ENCODE assay signal across 11 cellular contexts in the genomic region with DNA sequence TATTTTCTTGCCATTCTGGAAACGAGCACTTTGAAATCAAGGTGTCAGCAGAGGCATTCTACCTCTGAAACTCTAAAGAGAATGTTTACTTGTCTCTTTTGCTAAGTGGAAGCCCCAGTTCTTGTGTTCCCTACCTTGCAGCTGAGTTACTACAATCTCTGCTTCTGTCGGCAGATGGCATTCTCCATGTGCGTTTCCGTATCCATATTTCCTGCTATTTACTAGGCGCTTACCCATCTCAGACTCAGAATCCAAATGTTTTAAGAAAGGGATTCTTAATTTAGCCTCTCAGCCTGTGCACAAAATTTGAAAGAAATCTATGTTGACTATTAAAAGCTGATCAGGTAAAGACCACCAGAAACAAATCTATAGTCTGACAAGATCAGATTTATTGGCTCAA.
DNase-seq lines count a peak whose midpoint lies in the region; ATAC-seq and TF ChIP-seq lines count a peak whose summit lies in the region.
"Had no signal": no experiment of that assay in that cellular context is flagged by ENCODE, and none has a peak within 500 bp of the region (broad histone marks: within the 10 kb centered on the region; RNA-seq: fewer than 3 reads in every experiment).

No MANE protein-coding gene starts in this region.

- H3K9me3 ChIP-seq in mammary epithelial cell (replicated peaks; ENCODE audit: insufficient read depth, low read length) (no peaks in the 10 kb centered on the region), left lung (no peaks in the 10 kb centered on the region)
- H3K9me3 ChIP-seq: neutrophil, suprapubic skin had no signal

- H3K9ac ChIP-seq in mammary epithelial cell (ENCODE audit: insufficient read depth, low read length) = no peak overlapping the region

- H3K4me1 ChIP-seq in mammary epithelial cell (ENCODE audit: insufficient read depth, low read length) (no peaks in the 10 kb centered on the region), left lung (no peaks in the 10 kb centered on the region)

- H3K79me2 ChIP-seq in mammary epithelial cell (ENCODE audit: insufficient read depth, low read length) = no peaks in the 10 kb centered on the region

- in situ Hi-C loops in mammary epithelial cell (cut with MboI; ENCODE audit: low sequenced_read_pairs in 2 of 2) = no loop called here

- TF ChIP-seq CTCF in AG10803 (conservative IDR thresholded peaks at IDR 0.05; ENCODE audit: low read length) (peak; percentile 40), HFF-Myc (IDR thresholded peaks at IDR 0.05; ENCODE audit: low read depth, low read length, missing control alignments) (peak; percentile 29), mammary epithelial cell (conservative IDR thresholded peaks at IDR 0.05 in 1 of 2, IDR thresholded peaks at IDR 0.05 in 1 of 2; ENCODE audit: extremely low read depth in 1 of 2, insufficient read depth in 1 of 2, low read depth in 1 of 2, low read length in 2 of 2) (peak in 1 of 2 donors; percentile 43), left lung (IDR thresholded peaks at IDR 0.05) (no peak)

- no peaks in the 10 kb centered on the region for H4K20me1 ChIP-seq in mammary epithelial cell (ENCODE audit: insufficient read depth, low read length)

- peak; percentile 33 for ATAC-seq in left lung
- ATAC-seq in HG02642 (IDR thresholded peaks at IDR 0.05; ENCODE audit: poor library complexity, unreplicated experiment) = no peak
- no peak for ATAC-seq in GM21390 (IDR thresholded peaks at IDR 0.05; ENCODE audit: unreplicated experiment)

- no peak overlapping the region for H2AFZ ChIP-seq in mammary epithelial cell (ENCODE audit: low read depth, low read length)

- dilution Hi-C loops in mammary epithelial cell (cut with HindIII; ENCODE audit: low sequenced_read_pairs) = no loop called here

- H3K4me3 ChIP-seq in AG10803 (ENCODE audit: low read length) (no peak overlapping the region), HFF-Myc (replicated peaks; ENCODE audit: low read depth, low read length) (no peak overlapping the region), mammary epithelial cell (replicated peaks in 1 of 3; ENCODE audit: insufficient read depth in 1 of 3, low read depth in 2 of 3, low read length in 3 of 3) (no peak overlapping the region), left lung (no peak overlapping the region)
- H3K4me3 ChIP-seq: suprapubic skin had no signal

- BruUV-seq in mammary epithelial cell (replicated peaks; lab: Mats Ljungman, UMichigan) = no TSS peak

- H3K36me3 ChIP-seq in mammary epithelial cell (ENCODE audit: insufficient read depth, low read length) = no peaks in the 10 kb centered on the region
- no peaks in the 10 kb centered on the region for H3K36me3 ChIP-seq in left lung
- H3K36me3 ChIP-seq: neutrophil, suprapubic skin had no signal

- H3K27me3 ChIP-seq in mammary epithelial cell (ENCODE audit: insufficient read depth, low read length) (peaks cover 4% of the 10 kb centered on the region), left lung (no peaks in the 10 kb centered on the region)
- H3K27me3 ChIP-seq: neutrophil, suprapubic skin had no signal

- DNase-seq in AG10803 (ENCODE audit: low read depth) (peak; percentile 22), HFF-Myc (ENCODE audit: extremely low read depth, low read depth) (peak; percentile 5), mammary epithelial cell (peak; percentile 16), left lung (no peak), T-helper 2 cell (no peak), AG08396 (ENCODE audit: low spot score) (no peak)
- DNase-seq: caudate nucleus had no signal

- no peak overlapping the region for H3K4me2 ChIP-seq in mammary epithelial cell (ENCODE audit: insufficient read depth, low read depth, low read length)

- 11% methylated on average over 5 of the region's 5 CpGs for WGBS in mammary epithelial cell (ENCODE audit: low coverage, missing lambda C conversion rate)

- intact Hi-C loops in mammary epithelial cell (cut with micrococcal nuclease) (loop anchor here (5.0 kb wide), 1 partner anchor 472 kb away; no protein-coding TSS in a partner anchor), left lung (cut with DNase I) (no loop called here)

- CTCF ChIA-PET in mammary epithelial cell (lab: Charles Lee; ENCODE audit: low non-redundant PET) = interaction anchor here (0.6 kb wide), 1 partner anchor 320 kb away, joined by 3 read pairs; no protein-coding TSS in a partner anchor

- H3K27ac ChIP-seq in mammary epithelial cell (ENCODE audit: insufficient read depth, low read depth, low read length) = no peak overlapping the region
- no peak overlapping the region for H3K27ac ChIP-seq in left lung
- H3K27ac ChIP-seq: neutrophil, suprapubic skin had no signal

Comparison
In these comparisons a context has a peak if more than half of its experiments do, and no peak if none do; other contexts are left out.
1. DNase-seq: peak in AG10803 (single experiment), HFF-Myc (single experiment) and mammary epithelial cell (single experiment); none in left lung (0 of 2), T-helper 2 cell (0 of 5) and AG08396 (single experiment).
2. CTCF ChIP-seq: peak in AG10803 (single experiment) and HFF-Myc (single experiment); none in left lung (0 of 2).